ENCODE assay signal across 16 cellular contexts in genomic region chr2:226911932-226912331, GRCh38.
DNase-seq lines count a peak whose midpoint lies in the region; ATAC-seq and TF ChIP-seq lines count a peak whose summit lies in the region.
"Had no signal": no experiment of that assay in that cellular context is flagged by ENCODE, and none has a peak within 500 bp of the region (broad histone marks: within the 10 kb centered on the region; RNA-seq: fewer than 3 reads in every experiment).

No MANE protein-coding gene starts in this region.

- ATAC-seq in activated T-cell treated with anti-CD3 and anti-CD28 coated beads, Interleukin-2, amount 50 U/mL, for 72 hours (replicated peaks in 1 of 2) = no peak
- ATAC-seq: activated CD8-positive, alpha-beta T cell treated with anti-CD3 and anti-CD28 coated beads, Interleukin-2, amount 10 ng/mL, durations not matched to agents 7 days and 5 days had no signal

- peaks cover 21% of the 10 kb centered on the region for H3K4me1 Mint-ChIP-seq in activated T-cell treated with anti-CD3 and anti-CD28 coated beads, Interleukin-2, amount 50 U/mL, for 72 hours (ENCODE audit: low read depth)
- H3K4me1 Mint-ChIP-seq in H9 = no peaks in the 10 kb centered on the region

- no peaks in the 10 kb centered on the region for H3K79me2 ChIP-seq in H9 (ENCODE audit: insufficient read depth, low read length)

- no peak overlapping the region for H4K5ac ChIP-seq in H9 (ENCODE audit: insufficient read length, low read depth, low read length)

- H3K27ac ChIP-seq in H9 (ENCODE audit: insufficient read length, low read depth, low read length) = no peak overlapping the region
- H3K27ac ChIP-seq: 22Rv1, colonic mucosa, transverse colon had no signal

- H2BK120ac ChIP-seq in H9 (ENCODE audit: low read depth, low read length, poor library complexity, severe bottlenecking) = no peak overlapping the region

- no peak overlapping the region for H4K91ac ChIP-seq in H9 (ENCODE audit: insufficient read length, low read depth, low read length)

- no peaks in the 10 kb centered on the region for H3K4me1 ChIP-seq in H9 (ENCODE audit: insufficient read depth, low read length)

- DNase-seq in DMS53 (lab: John Stamatoyannopoulos, UW) (peak; percentile 11), DMS53 treated with DMSO at 0.1 percent for 48 hours (lab: John Stamatoyannopoulos, UW; ENCODE audit: unreplicated experiment) (no peak), HS-5 (ENCODE audit: low read depth) (peak; percentile 56), choroid plexus epithelial cell (ENCODE audit: low read depth) (peak; percentile 62), skeletal muscle cell (ENCODE audit: low read depth) (peak; percentile 19), NCI-H2107 treated with DMSO at 0.1 percent for 48 hours (lab: John Stamatoyannopoulos, UW; ENCODE audit: unreplicated experiment) (no peak), H9 (no peak)
- DNase-seq in activated T-cell treated with anti-CD3 and anti-CD28 coated beads, Interleukin-2, amount 50 U/mL, for 72 hours = no peak
- DNase-seq: activated CD8-positive, alpha-beta T cell treated with anti-CD3 and anti-CD28 coated beads, Interleukin-2, amount 10 ng/mL, durations not matched to agents 7 days and 5 days; amniotic stem cell; colonic mucosa; NCI-H2081; NCI-H748 treated with DMSO at 0.1 percent for 48 hours; occipital lobe; transverse colon had no signal

- WGBS in H9 (ENCODE audit: extremely low coverage, insufficient read length, low lambda C conversion rate) = no CpG with 5 or more reads among the region's 3 CpGs

- H2AFZ ChIP-seq in H9 (ENCODE audit: low read length) = no peak overlapping the region

- H3K4me3 Mint-ChIP-seq in activated T-cell treated with anti-CD3 and anti-CD28 coated beads, Interleukin-2, amount 50 U/mL, for 72 hours = no peak overlapping the region
- H3K4me3 Mint-ChIP-seq in H9 = no peak overlapping the region
- H3K4me3 Mint-ChIP-seq: activated CD8-positive, alpha-beta T cell treated with anti-CD3 and anti-CD28 coated beads, Interleukin-2, amount 10 ng/mL, durations not matched to agents 7 days and 5 days had no signal

- no peaks in the 10 kb centered on the region for H4K20me1 ChIP-seq in H9 (ENCODE audit: control insufficient read depth, insufficient read depth, insufficient read length)

- H3K9ac ChIP-seq in H9 (ENCODE audit: extremely low read depth, insufficient read length, low read length) = no peak overlapping the region

- no peaks in the 10 kb centered on the region for H3K23me2 ChIP-seq in H9 (ENCODE audit: insufficient read length, low read depth, low read length, poor library complexity, severe bottlenecking)

- no peak overlapping the region for H2BK20ac ChIP-seq in H9 (ENCODE audit: low read depth, low read length, poor library complexity, severe bottlenecking)

- no peaks in the 10 kb centered on the region for H3K9me3 ChIP-seq in H9 (ENCODE audit: control insufficient read depth, low read depth, low read length)
- H3K9me3 ChIP-seq: colonic mucosa, transverse colon had no signal

- H3K56ac ChIP-seq in H9 (ENCODE audit: insufficient read length, low read depth, low read length) = no peak overlapping the region

- H3K27ac Mint-ChIP-seq in activated T-cell treated with anti-CD3 and anti-CD28 coated beads, Interleukin-2, amount 50 U/mL, for 72 hours = no peak overlapping the region
- no peak overlapping the region for H3K27ac Mint-ChIP-seq in H9
- H3K27ac Mint-ChIP-seq: activated CD8-positive, alpha-beta T cell treated with anti-CD3 and anti-CD28 coated beads, Interleukin-2, amount 10 ng/mL, durations not matched to agents 7 days and 5 days had no signal

- H3K4me2 ChIP-seq in H9 (ENCODE audit: insufficient read depth, insufficient read length, low read length) = no peak overlapping the region

- no peak overlapping the region for H2BK5ac ChIP-seq in H9 (ENCODE audit: insufficient read length, low read length)

- no peak overlapping the region for H3K18ac ChIP-seq in H9 (ENCODE audit: insufficient read length, low read depth, low read length)

- H3K4me3 ChIP-seq in choroid plexus epithelial cell (ENCODE audit: low read depth, low read length) = no peak overlapping the region
- H3K4me3 ChIP-seq in skeletal muscle cell (ENCODE audit: low read depth, low read length) = no peak overlapping the region
- H3K4me3 ChIP-seq: colonic mucosa, transverse colon had no signal

- H3K14ac ChIP-seq in H9 (ENCODE audit: insufficient read depth, low read length) = no peak overlapping the region

- H2BK12ac ChIP-seq in H9 (ENCODE audit: insufficient read length, low read depth, low read length) = no peak overlapping the region

- H3K27me3 Mint-ChIP-seq in activated T-cell treated with anti-CD3 and anti-CD28 coated beads, Interleukin-2, amount 50 U/mL, for 72 hours (ENCODE audit: low read depth) = no peaks in the 10 kb centered on the region
- no peaks in the 10 kb centered on the region for H3K27me3 Mint-ChIP-seq in H9 (ENCODE audit: low read depth)

- no peaks in the 10 kb centered on the region for H3K27me3 ChIP-seq in H9 (ENCODE audit: insufficient read depth, low read length)
- H3K27me3 ChIP-seq: colonic mucosa, transverse colon had no signal

- TF ChIP-seq CTCF in choroid plexus epithelial cell (conservative IDR thresholded peaks at IDR 0.05; ENCODE audit: low read depth, low read length) (no peak), H9 (conservative IDR thresholded peaks at IDR 0.05) (no peak)

- no peak overlapping the region for H2BK15ac ChIP-seq in H9 (ENCODE audit: low read depth, low read length)

- H2AK5ac ChIP-seq in H9 (ENCODE audit: insufficient read length, low read length) = no peak overlapping the region

- no peak overlapping the region for H3T11ph ChIP-seq in H9 (ENCODE audit: low read length)

- no peaks in the 10 kb centered on the region for H3K9me3 Mint-ChIP-seq in activated T-cell treated with anti-CD3 and anti-CD28 coated beads, Interleukin-2, amount 50 U/mL, for 72 hours
- no peaks in the 10 kb centered on the region for H3K9me3 Mint-ChIP-seq in H9

- no peak overlapping the region for H3K4ac ChIP-seq in H9 (ENCODE audit: low read depth, low read length)

- no peaks in the 10 kb centered on the region for H3K79me1 ChIP-seq in H9 (ENCODE audit: insufficient read depth, low read depth, low read length, poor library complexity, severe bottlenecking)

- no peak overlapping the region for H4K8ac ChIP-seq in H9 (replicated peaks; ENCODE audit: insufficient read length, low read depth, low read length)

- H3K36me3 Mint-ChIP-seq in activated T-cell treated with anti-CD3 and anti-CD28 coated beads, Interleukin-2, amount 50 U/mL, for 72 hours (ENCODE audit: insufficient read depth in 2 of 2) = peaks cover 6% of the 10 kb centered on the region in 2 donors
- H3K36me3 Mint-ChIP-seq in H9 (ENCODE audit: insufficient read depth in 1 of 3, low read depth in 3 of 3) = peaks cover 0 to 2% (median 0%) of the 10 kb centered on the region in 3 experiments; a peak in 1 of 7 replicates

- H3K23ac ChIP-seq in H9 (ENCODE audit: insufficient read length, low read depth, low read length) = no peak overlapping the region

Comparison
In these comparisons a context has a peak if more than half of its experiments do, and no peak if none do; other contexts are left out.
1. DNase-seq: peak in DMS53 (single experiment), HS-5 (single experiment), choroid plexus epithelial cell (single experiment) and skeletal muscle cell (single experiment); none in DMS53 treated with DMSO at 0.1 percent for 48 hours (single experiment), activated T-cell treated with anti-CD3 and anti-CD28 coated beads, Interleukin-2, amount 50 U/mL, for 72 hours (0 of 2), NCI-H2107 treated with DMSO at 0.1 percent for 48 hours (single experiment) and H9 (single experiment).